ENCODE assay signal across 1 cellular context in the genomic region with DNA sequence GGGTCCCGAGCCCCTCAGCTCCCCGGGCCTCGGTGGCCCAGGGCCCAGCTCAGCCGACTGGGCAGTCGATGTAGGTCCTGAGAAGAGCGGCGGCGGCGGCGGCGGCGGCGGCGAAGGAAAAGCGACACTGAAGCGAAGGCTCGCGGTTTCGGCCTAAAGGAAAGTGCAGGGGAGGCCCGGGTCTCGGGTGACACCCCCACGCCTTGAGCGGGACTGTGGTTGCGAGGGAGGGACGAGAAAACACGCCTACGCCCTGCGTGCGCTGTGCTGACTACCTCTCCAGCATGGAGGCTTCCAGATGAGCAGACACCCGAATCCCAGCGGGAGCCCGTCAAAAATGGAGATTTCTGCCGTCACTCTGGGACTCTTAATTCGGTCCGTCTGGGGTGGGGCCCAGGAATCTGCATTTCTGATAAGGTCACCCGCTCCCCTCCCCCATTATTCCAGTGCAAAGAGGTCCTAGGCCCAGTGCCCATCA.
TF ChIP-seq lines count a peak whose summit lies in the region.

No MANE protein-coding gene starts in this region.

TF ChIP-seq in SK-N-SH, 30 proteins besides CTCF, POLR2A, EP300 and RAD21 (continued from another document):
- TF ChIP-seq, protein P1, sequence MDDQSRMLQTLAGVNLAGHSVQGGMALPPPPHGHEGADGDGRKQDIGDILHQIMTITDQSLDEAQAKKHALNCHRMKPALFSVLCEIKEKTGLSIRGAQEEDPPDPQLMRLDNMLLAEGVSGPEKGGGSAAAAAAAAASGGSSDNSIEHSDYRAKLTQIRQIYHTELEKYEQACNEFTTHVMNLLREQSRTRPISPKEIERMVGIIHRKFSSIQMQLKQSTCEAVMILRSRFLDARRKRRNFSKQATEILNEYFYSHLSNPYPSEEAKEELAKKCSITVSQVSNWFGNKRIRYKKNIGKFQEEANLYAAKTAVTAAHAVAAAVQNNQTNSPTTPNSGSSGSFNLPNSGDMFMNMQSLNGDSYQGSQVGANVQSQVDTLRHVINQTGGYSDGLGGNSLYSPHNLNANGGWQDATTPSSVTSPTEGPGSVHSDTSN (IDR thresholded peaks at IDR 0.05) = peak; percentile 50; the same call in 1 of the 2 replicates
- TF ChIP-seq YY1 (IDR thresholded peaks at IDR 0.05; ENCODE audit: low read depth) (peak; percentile 68; the same call in 1 of the 2 replicates), GATA2 (CRISPR knock-in tag; IDR thresholded peaks at IDR 0.05) (no peak), NFIC (IDR thresholded peaks at IDR 0.05; ENCODE audit: borderline replicate concordance) (no peak), CHD2 (IDR thresholded peaks at IDR 0.05; ENCODE audit: low read length, partially characterized antibody) (peak; percentile 89)
TF ChIP-seq in SK-N-SH: peak in this region for 9.
